Comparison of ENCODE assay signal across 19 cellular contexts in the genomic region with DNA sequence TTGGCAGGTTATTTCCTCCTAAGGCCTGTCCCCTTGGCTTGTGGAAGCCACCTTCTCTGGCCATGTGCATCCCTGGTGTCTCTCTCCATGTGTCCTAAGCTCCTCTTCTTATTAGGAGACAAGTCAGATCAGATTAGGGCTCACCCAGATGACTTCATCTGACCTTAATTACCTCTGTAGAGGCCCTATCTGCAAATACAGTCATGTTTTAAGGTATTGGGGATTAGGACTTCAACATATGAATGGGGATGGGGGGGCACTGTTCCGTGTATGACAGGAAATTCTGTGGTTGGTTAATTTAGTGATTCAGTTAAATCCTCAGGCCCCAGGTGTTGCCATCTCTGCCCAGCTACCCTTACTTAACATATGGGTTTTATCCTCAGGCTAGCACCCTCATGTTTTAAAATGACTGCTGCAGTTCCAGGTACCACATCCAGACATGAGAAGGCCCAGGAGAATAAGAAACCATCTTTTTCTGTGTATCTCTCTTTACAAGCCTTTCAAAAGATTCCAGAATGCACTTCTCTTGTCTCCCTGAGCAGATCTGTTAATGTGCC. TPM values are rescaled to one million over a fixed set of nuclear protein-coding genes. Genes with fewer than 3 reads are reported as not detected.
"Had no signal": no experiment of that assay in that cellular context is flagged by ENCODE, and none has a peak within 500 bp of the region (broad histone marks: within the 10 kb centered on the region; RNA-seq: fewer than 3 reads in every experiment).

No MANE protein-coding gene starts in this region.

- FAIRE-seq: colon had no signal

- H3K27ac Mint-ChIP-seq: activated B cell treated with CpG ODN at 0.5 μM for 24 hours; activated CD4-positive, alpha-beta memory T cell treated with anti-CD3 and anti-CD28 coated beads, Interleukin-2, amount 10 ng/mL, durations not matched to agents 7 days and 5 days; activated CD8-positive, alpha-beta memory T cell treated with anti-CD3 and anti-CD28 coated beads, Interleukin-2, amount 10 ng/mL, durations not matched to agents 7 days and 5 days; activated naive CD8-positive, alpha-beta T cell treated with anti-CD3 and anti-CD28 coated beads for 36 hours; naive thymus-derived CD4-positive, alpha-beta T cell had no signal

- H3K4me3 ChIP-seq: dorsolateral prefrontal cortex, gastrocnemius medialis, psoas muscle, tibial artery, vagina had no signal

- H3K36me3 ChIP-seq: gastrocnemius medialis, tibial artery, vagina had no signal

- H3K36me3 Mint-ChIP-seq: activated CD8-positive, alpha-beta memory T cell treated with anti-CD3 and anti-CD28 coated beads, Interleukin-2, amount 10 ng/mL, durations not matched to agents 7 days and 5 days; activated naive CD8-positive, alpha-beta T cell treated with anti-CD3 and anti-CD28 coated beads for 36 hours; naive thymus-derived CD4-positive, alpha-beta T cell had no signal

- H3K4me3 Mint-ChIP-seq: activated B cell treated with CpG ODN at 0.5 μM for 24 hours; activated CD4-positive, alpha-beta memory T cell treated with anti-CD3 and anti-CD28 coated beads, Interleukin-2, amount 10 ng/mL, durations not matched to agents 7 days and 5 days; activated CD8-positive, alpha-beta memory T cell treated with anti-CD3 and anti-CD28 coated beads, Interleukin-2, amount 10 ng/mL, durations not matched to agents 7 days and 5 days; activated naive CD8-positive, alpha-beta T cell treated with anti-CD3 and anti-CD28 coated beads for 36 hours; naive thymus-derived CD4-positive, alpha-beta T cell had no signal

- H3K9me3 Mint-ChIP-seq: activated B cell treated with CpG ODN at 0.5 μM for 24 hours; activated CD4-positive, alpha-beta memory T cell treated with anti-CD3 and anti-CD28 coated beads, Interleukin-2, amount 10 ng/mL, durations not matched to agents 7 days and 5 days; activated naive CD8-positive, alpha-beta T cell treated with anti-CD3 and anti-CD28 coated beads for 36 hours; naive thymus-derived CD4-positive, alpha-beta T cell had no signal

- H3K27me3 Mint-ChIP-seq: activated B cell treated with CpG ODN at 0.5 μM for 24 hours; activated CD4-positive, alpha-beta memory T cell treated with anti-CD3 and anti-CD28 coated beads, Interleukin-2, amount 10 ng/mL, durations not matched to agents 7 days and 5 days had no signal

- H3K4me1 Mint-ChIP-seq: activated B cell treated with CpG ODN at 0.5 μM for 24 hours; activated CD4-positive, alpha-beta memory T cell treated with anti-CD3 and anti-CD28 coated beads, Interleukin-2, amount 10 ng/mL, durations not matched to agents 7 days and 5 days; activated CD8-positive, alpha-beta memory T cell treated with anti-CD3 and anti-CD28 coated beads, Interleukin-2, amount 10 ng/mL, durations not matched to agents 7 days and 5 days; activated naive CD8-positive, alpha-beta T cell treated with anti-CD3 and anti-CD28 coated beads for 36 hours; naive thymus-derived CD4-positive, alpha-beta T cell had no signal

- H3K27ac ChIP-seq: dorsolateral prefrontal cortex, gastrocnemius medialis, psoas muscle, tibial artery, vagina had no signal

- H3K9me3 ChIP-seq: gastrocnemius medialis, psoas muscle, tibial artery, vagina had no signal

- H3K27me3 ChIP-seq: gastrocnemius medialis, tibial artery, vagina had no signal

- H3K4me1 ChIP-seq: gastrocnemius medialis, psoas muscle had no signal

- DNase-seq: activated B cell treated with CpG ODN at 0.5 μM for 24 hours; activated CD4-positive, alpha-beta memory T cell treated with anti-CD3 and anti-CD28 coated beads, Interleukin-2, amount 10 ng/mL, durations not matched to agents 7 days and 5 days; activated CD4-positive, alpha-beta T cell treated with anti-CD3 and anti-CD28 coated beads for 4 hours; activated CD8-positive, alpha-beta memory T cell treated with anti-CD3 and anti-CD28 coated beads, Interleukin-2, amount 10 ng/mL, durations not matched to agents 7 days and 5 days; activated naive CD8-positive, alpha-beta T cell treated with anti-CD3 and anti-CD28 coated beads for 36 hours; amniotic stem cell; caudate nucleus; dorsolateral prefrontal cortex; gastrocnemius medialis; mesendoderm; naive thymus-derived CD4-positive, alpha-beta T cell; psoas muscle; right cardiac atrium; stimulated activated CD4-positive, alpha-beta T cell treated with anti-CD3 and anti-CD28 coated beads, Interleukin-2, amount 100 ng/mL, for 24 hours; stimulated activated naive CD8-positive, alpha-beta T cell treated with anti-CD3 and anti-CD28 coated beads, Interleukin-15, Interleukin-2, amounts not matched to agents 100 U/mL and 50 U/mL, for 24 hours; substantia nigra; tibial artery had no signal

- ATAC-seq: activated CD8-positive, alpha-beta memory T cell treated with anti-CD3 and anti-CD28 coated beads, Interleukin-2, amount 10 ng/mL, durations not matched to agents 7 days and 5 days; gastrocnemius medialis; naive thymus-derived CD4-positive, alpha-beta T cell; psoas muscle; right cardiac atrium; stimulated activated naive CD8-positive, alpha-beta T cell treated with anti-CD3 and anti-CD28 coated beads, Interleukin-15, Interleukin-2, amounts not matched to agents 100 U/mL and 50 U/mL, for 24 hours had no signal

RNA-seq across cellular contexts. Expression of a gene that starts 51.9 kb away (rescaled TPM):
- polyA plus RNA-seq: naive thymus-derived CD4-positive, alpha-beta T cell had no signal
